Comparison of ENCODE assay signal across 1 cellular context in the genomic region with DNA sequence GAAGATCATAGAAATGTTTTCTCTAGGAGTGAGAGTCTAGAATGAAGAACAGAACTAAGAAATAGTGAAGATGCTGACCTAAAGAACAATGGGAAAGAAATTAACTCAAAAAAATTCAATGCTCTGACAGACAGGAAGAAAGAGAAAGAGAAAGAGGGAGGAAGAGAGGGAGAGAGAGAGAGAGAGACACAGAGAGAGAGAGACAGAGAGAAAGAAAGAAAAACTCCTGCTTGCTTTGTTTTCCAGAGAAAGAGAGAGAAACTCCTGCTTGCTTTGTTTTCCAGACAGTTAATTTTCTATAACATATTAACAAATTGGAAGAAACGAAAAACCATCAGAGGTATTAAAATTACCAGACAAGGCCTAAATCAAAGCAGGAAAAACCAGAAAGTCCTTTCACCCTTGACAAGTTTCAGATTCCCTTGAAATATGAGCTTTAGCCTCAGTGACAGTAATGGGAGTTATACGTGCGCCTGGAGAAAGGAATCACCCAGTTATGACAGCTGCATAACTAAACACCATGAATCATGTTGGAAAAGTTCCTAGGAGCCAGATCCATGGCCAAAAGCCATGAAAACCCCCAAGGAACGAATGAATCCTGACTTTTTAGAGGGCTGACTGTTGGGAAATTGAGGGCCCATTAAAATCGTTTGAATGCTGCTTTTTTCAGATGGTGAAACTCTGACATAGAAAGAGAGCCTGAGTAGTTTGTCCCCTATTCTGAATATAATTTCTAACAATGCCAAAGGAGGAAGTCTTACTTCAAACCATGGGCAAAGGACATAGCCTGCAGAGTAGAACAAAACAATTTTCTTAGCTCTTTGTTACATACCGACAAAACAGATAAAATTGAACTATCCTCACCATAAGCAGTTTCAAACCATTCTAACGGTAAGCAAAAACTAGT.
TF ChIP-seq lines count a peak whose summit lies in the region.

No MANE protein-coding gene starts in this region.

TF ChIP-seq in GM23338, 12 proteins besides CTCF, POLR2A, EP300 and RAD21 (continued from another document):
- TF ChIP-seq, protein P1, sequence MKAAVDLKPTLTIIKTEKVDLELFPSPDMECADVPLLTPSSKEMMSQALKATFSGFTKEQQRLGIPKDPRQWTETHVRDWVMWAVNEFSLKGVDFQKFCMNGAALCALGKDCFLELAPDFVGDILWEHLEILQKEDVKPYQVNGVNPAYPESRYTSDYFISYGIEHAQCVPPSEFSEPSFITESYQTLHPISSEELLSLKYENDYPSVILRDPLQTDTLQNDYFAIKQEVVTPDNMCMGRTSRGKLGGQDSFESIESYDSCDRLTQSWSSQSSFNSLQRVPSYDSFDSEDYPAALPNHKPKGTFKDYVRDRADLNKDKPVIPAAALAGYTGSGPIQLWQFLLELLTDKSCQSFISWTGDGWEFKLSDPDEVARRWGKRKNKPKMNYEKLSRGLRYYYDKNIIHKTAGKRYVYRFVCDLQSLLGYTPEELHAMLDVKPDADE (IDR thresholded peaks at IDR 0.05), result no peak
- TF ChIP-seq REST (IDR thresholded peaks at IDR 0.05; ENCODE audit: unreplicated experiment) (no peak), NANOG (IDR thresholded peaks at IDR 0.05; ENCODE audit: borderline replicate concordance) (no peak), EZH2 (IDR thresholded peaks at IDR 0.05; ENCODE audit: low read depth, unreplicated experiment) (no peak), ZNF114 (CRISPR knock-in tag; IDR thresholded peaks at IDR 0.05) (no peak), ZNF331 (CRISPR knock-in tag; IDR thresholded peaks at IDR 0.05; ENCODE audit: low read depth) (no peak), POLR2AphosphoS5 (IDR thresholded peaks at IDR 0.05; ENCODE audit: low read depth) (no peak)
